ENCODE assay signal across 9 cellular contexts in the genomic region with DNA sequence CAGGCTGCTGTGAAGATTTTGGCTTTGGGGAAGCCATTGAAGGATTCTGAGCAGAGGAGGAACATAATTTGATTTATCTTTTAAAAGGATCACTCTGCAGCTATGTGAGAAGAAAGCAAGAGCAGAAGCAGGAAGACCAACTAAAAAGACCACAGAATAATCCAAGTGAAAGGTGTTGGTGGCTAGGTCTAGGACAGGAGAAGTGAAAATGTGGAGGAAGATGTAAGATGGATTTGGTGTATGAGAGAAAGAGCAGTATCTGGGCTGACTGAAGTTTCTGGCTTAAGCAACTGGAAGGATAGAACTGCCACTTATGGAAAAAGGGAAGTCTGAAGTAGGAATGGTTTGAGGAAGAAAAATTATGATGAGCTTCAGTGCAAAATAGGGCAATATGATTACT.
DNase-seq lines count a peak whose midpoint lies in the region; ATAC-seq and TF ChIP-seq lines count a peak whose summit lies in the region.
"Had no signal": no experiment of that assay in that cellular context is flagged by ENCODE, and none has a peak within 500 bp of the region (broad histone marks: within the 10 kb centered on the region; RNA-seq: fewer than 3 reads in every experiment).

No MANE protein-coding gene starts in this region.

- no peaks in the 10 kb centered on the region for H3K27me3 Mint-ChIP-seq in CD4-positive, CD25-positive, alpha-beta regulatory T cell
- H3K27me3 Mint-ChIP-seq in dendritic cell treated with granulocyte-macrophage colony-stimulating factor and Interleukin-4, amounts not matched to agents 40 ng/mL and 50 ng/mL, for 4 days: no peaks in the 10 kb centered on the region
- no peaks in the 10 kb centered on the region for H3K27me3 Mint-ChIP-seq in mesothelial cell of epicardium (ENCODE audit: low read depth)

- H3K4me3 Mint-ChIP-seq in CD4-positive, CD25-positive, alpha-beta regulatory T cell: peak overlapping the region; percentile 3 to 58 (median 28)
- peak overlapping the region; percentile 7 for H3K4me3 Mint-ChIP-seq in dendritic cell treated with granulocyte-macrophage colony-stimulating factor and Interleukin-4, amounts not matched to agents 40 ng/mL and 50 ng/mL, for 4 days
- no peak overlapping the region for H3K4me3 Mint-ChIP-seq in mesothelial cell of epicardium

- peak overlapping the region; percentile 88 to 95 (median 89) for H3K27ac Mint-ChIP-seq in CD4-positive, CD25-positive, alpha-beta regulatory T cell
- peak overlapping the region; percentile 79 for H3K27ac Mint-ChIP-seq in dendritic cell treated with granulocyte-macrophage colony-stimulating factor and Interleukin-4, amounts not matched to agents 40 ng/mL and 50 ng/mL, for 4 days
- H3K27ac Mint-ChIP-seq in mesothelial cell of epicardium: no peak overlapping the region

- no peaks in the 10 kb centered on the region for H3K36me3 ChIP-seq in CD4-positive, CD25-positive, alpha-beta regulatory T cell (ENCODE audit: control insufficient read depth, insufficient read depth, low read length)
- no peaks in the 10 kb centered on the region for H3K36me3 ChIP-seq in uterus
- no peaks in the 10 kb centered on the region for H3K36me3 ChIP-seq in MG63

- no peak for DNase-seq in CD4-positive, CD25-positive, alpha-beta regulatory T cell
- DNase-seq in NCI-H526 treated with DMSO at 0.1 percent for 48 hours (lab: John Stamatoyannopoulos, UW): no peak
- DNase-seq in uterus: no peak
- no peak for DNase-seq in MG63
- no peak for DNase-seq in mesothelial cell of epicardium (ENCODE audit: low spot score in 2 of 2, unreplicated experiment in 2 of 2)
- DNase-seq: DMS79 had no signal

- no peaks in the 10 kb centered on the region for H3K9me3 ChIP-seq in CD4-positive, CD25-positive, alpha-beta regulatory T cell (ENCODE audit: control insufficient read depth in 2 of 2, low read length in 2 of 2)
- H3K9me3 ChIP-seq in uterus (no peaks in the 10 kb centered on the region), MG63 (no peaks in the 10 kb centered on the region)

- TF ChIP-seq CTCF in uterus (IDR thresholded peaks at IDR 0.05) (no peak), mesothelial cell of epicardium (IDR thresholded peaks at IDR 0.05; ENCODE audit: unreplicated experiment) (no peak)

- no peak for TF ChIP-seq POLR2A in uterus (IDR thresholded peaks at IDR 0.05)

- H3K4me3 ChIP-seq in CD4-positive, CD25-positive, alpha-beta regulatory T cell (ENCODE audit: low read depth, low read length): peak overlapping the region; percentile 65
- H3K4me3 ChIP-seq in uterus: no peak overlapping the region
- H3K4me3 ChIP-seq in MG63: no peak overlapping the region

- intact Hi-C loops in dendritic cell treated with granulocyte-macrophage colony-stimulating factor and Interleukin-4, amounts not matched to agents 40 ng/mL and 50 ng/mL, for 4 days (cut with micrococcal nuclease): no loop called here
- intact Hi-C loops in uterus (cut with DNase I; ENCODE audit: low total_unique reads): no loop called here

- no peaks in the 10 kb centered on the region for H3K27me3 ChIP-seq in CD4-positive, CD25-positive, alpha-beta regulatory T cell (ENCODE audit: control insufficient read depth, insufficient read depth, low read length)
- H3K27me3 ChIP-seq in uterus: no peaks in the 10 kb centered on the region
- H3K27me3 ChIP-seq in MG63: no peaks in the 10 kb centered on the region

- H3K4me1 ChIP-seq in CD4-positive, CD25-positive, alpha-beta regulatory T cell (ENCODE audit: control insufficient read depth, insufficient read depth, low read length, poor library complexity, severe bottlenecking): peaks cover 19% of the 10 kb centered on the region
- H3K4me1 ChIP-seq in uterus: no peaks in the 10 kb centered on the region

- H3K36me3 Mint-ChIP-seq in CD4-positive, CD25-positive, alpha-beta regulatory T cell: no peaks in the 10 kb centered on the region
- H3K36me3 Mint-ChIP-seq in dendritic cell treated with granulocyte-macrophage colony-stimulating factor and Interleukin-4, amounts not matched to agents 40 ng/mL and 50 ng/mL, for 4 days (ENCODE audit: low read depth): no peaks in the 10 kb centered on the region
- no peaks in the 10 kb centered on the region for H3K36me3 Mint-ChIP-seq in mesothelial cell of epicardium

- H3K27ac ChIP-seq in CD4-positive, CD25-positive, alpha-beta regulatory T cell (ENCODE audit: insufficient read depth, low read length, poor library complexity, severe bottlenecking): peak overlapping the region; percentile 57
- H3K27ac ChIP-seq in uterus: no peak overlapping the region

- H3K9me3 Mint-ChIP-seq in CD4-positive, CD25-positive, alpha-beta regulatory T cell: peaks cover 0 to 1% (median 0%) of the 10 kb centered on the region in 7 donors
- H3K9me3 Mint-ChIP-seq in dendritic cell treated with granulocyte-macrophage colony-stimulating factor and Interleukin-4, amounts not matched to agents 40 ng/mL and 50 ng/mL, for 4 days: no peaks in the 10 kb centered on the region
- H3K9me3 Mint-ChIP-seq in mesothelial cell of epicardium: peaks cover 5% of the 10 kb centered on the region

- peak in 1 of 2 donors; percentile 8 for ATAC-seq in CD4-positive, CD25-positive, alpha-beta regulatory T cell (ENCODE audit: low read depth in 2 of 2)
- ATAC-seq in GM19467 (IDR thresholded peaks at IDR 0.05; ENCODE audit: unreplicated experiment): peak; percentile 18
- peak; percentile 15 for ATAC-seq in HG03457 (IDR thresholded peaks at IDR 0.05; ENCODE audit: unreplicated experiment)

- H3K4me1 Mint-ChIP-seq in CD4-positive, CD25-positive, alpha-beta regulatory T cell: peaks cover 18 to 40% (median 28%) of the 10 kb centered on the region in 4 donors
- peaks cover 30% of the 10 kb centered on the region for H3K4me1 Mint-ChIP-seq in dendritic cell treated with granulocyte-macrophage colony-stimulating factor and Interleukin-4, amounts not matched to agents 40 ng/mL and 50 ng/mL, for 4 days (ENCODE audit: low read depth)
- H3K4me1 Mint-ChIP-seq in mesothelial cell of epicardium: peaks cover 14% of the 10 kb centered on the region
